Comparison of ENCODE assay signal across 10 cellular contexts in the genomic region with DNA sequence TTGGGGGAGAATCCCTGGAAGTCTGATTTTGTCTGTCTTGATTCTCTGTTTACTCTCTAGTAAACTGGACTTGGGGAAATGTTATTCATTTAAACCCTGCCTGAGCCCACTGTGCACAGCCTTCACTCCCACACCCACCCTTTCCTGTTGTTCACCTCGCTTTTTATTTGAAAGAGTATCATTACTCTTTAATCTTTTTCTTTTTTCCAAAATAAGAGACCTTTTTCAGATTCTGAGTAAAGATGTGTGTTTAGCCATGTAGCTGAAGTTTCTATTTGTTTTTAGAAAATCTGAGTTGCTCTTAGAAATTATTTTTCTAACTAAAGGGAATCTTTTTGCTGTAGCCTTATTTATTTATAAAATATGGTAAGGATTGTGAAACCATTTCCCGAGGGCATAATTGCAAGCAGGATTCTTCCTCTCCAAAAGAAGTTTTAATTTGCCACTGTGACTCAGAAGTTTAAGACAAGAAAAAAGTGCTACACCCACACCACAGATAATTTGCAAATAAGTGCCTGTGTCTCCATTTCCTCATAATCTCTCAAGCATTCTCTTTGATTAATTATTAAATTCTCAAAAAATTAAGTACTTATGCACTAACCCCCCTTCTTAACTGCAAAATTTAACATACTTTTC. TPM values are rescaled to one million over a fixed set of nuclear protein-coding genes. Genes with fewer than 3 reads are reported as not detected.
A peak's percentile ranks its signal among the peaks of the same experiment; 100 is the strongest.
DNase-seq lines count a peak whose midpoint lies in the region; ATAC-seq and TF ChIP-seq lines count a peak whose summit lies in the region.
"Had no signal": no experiment of that assay in that cellular context is flagged by ENCODE, and none has a peak within 500 bp of the region (broad histone marks: within the 10 kb centered on the region; RNA-seq: fewer than 3 reads in every experiment).

No MANE protein-coding gene starts in this region.

- H4K20me1 ChIP-seq in OCI-LY7 (ENCODE audit: insufficient read depth, low read length) = no peaks in the 10 kb centered on the region

- peaks cover 6% of the 10 kb centered on the region for H3K36me3 ChIP-seq in effector memory CD4-positive, alpha-beta T cell (ENCODE audit: control insufficient read depth, insufficient read depth, low read length)
- no peaks in the 10 kb centered on the region for H3K36me3 ChIP-seq in BE2C
- peaks cover 27% of the 10 kb centered on the region for H3K36me3 ChIP-seq in OCI-LY7 (ENCODE audit: insufficient read depth, low read length)

- CTCF ChIA-PET in OCI-LY7 (lab: Charles Lee; ENCODE audit: unreplicated experiment) = no interaction called here

- no peak overlapping the region for H2AFZ ChIP-seq in OCI-LY7 (ENCODE audit: low read length)

- peak overlapping the region; percentile 50 for H3K27ac ChIP-seq in effector memory CD4-positive, alpha-beta T cell (ENCODE audit: insufficient read depth, low read length, poor library complexity, severe bottlenecking)
- no peak overlapping the region for H3K27ac ChIP-seq in OCI-LY7 (ENCODE audit: low read depth, low read length, poor library complexity, severe bottlenecking)

- H3K9me2 ChIP-seq in OCI-LY7 (ENCODE audit: insufficient read depth, low read length) = no peaks in the 10 kb centered on the region
- H3K9me2 ChIP-seq: SK-N-SH had no signal

- H3K4me3 ChIP-seq in effector memory CD4-positive, alpha-beta T cell (ENCODE audit: insufficient read depth, low read depth, low read length, poor library complexity, severe bottlenecking) = no peak overlapping the region
- no peak overlapping the region for H3K4me3 ChIP-seq in BE2C (ENCODE audit: low read depth, low read length)
- H3K4me3 ChIP-seq in OCI-LY7 (ENCODE audit: low read depth, low read length, poor library complexity, severe bottlenecking) = no peak overlapping the region

- POLR2A ChIA-PET in OCI-LY7 (lab: Charles Lee) = no interaction called here

- peak; percentile 62 for ATAC-seq in sciatic nerve
- no peak for ATAC-seq in GM18517 (IDR thresholded peaks at IDR 0.05; ENCODE audit: unreplicated experiment)

- H3K79me2 ChIP-seq in OCI-LY7 (ENCODE audit: insufficient read depth, low read depth, low read length) = no peaks in the 10 kb centered on the region

- no peaks in the 10 kb centered on the region for H3K9me3 ChIP-seq in effector memory CD4-positive, alpha-beta T cell (ENCODE audit: control insufficient read depth, low read length)
- H3K9me3 ChIP-seq in BE2C = no peaks in the 10 kb centered on the region
- H3K9me3 ChIP-seq in OCI-LY7 (ENCODE audit: low read length) = peaks cover 1% of the 10 kb centered on the region; the same call in 1 of the 2 replicates
- H3K9me3 ChIP-seq: SK-N-SH had no signal

- H3K4me2 ChIP-seq in OCI-LY7 (ENCODE audit: low read length) = no peak overlapping the region
- H3K4me2 ChIP-seq: SK-N-SH had no signal

- H3K27me3 ChIP-seq in effector memory CD4-positive, alpha-beta T cell (replicated peaks; ENCODE audit: control insufficient read depth, insufficient read depth, low read length, poor library complexity, severe bottlenecking) = no peaks in the 10 kb centered on the region
- H3K27me3 ChIP-seq in BE2C = no peaks in the 10 kb centered on the region

- BruUV-seq in OCI-LY7 (replicated peaks; lab: Mats Ljungman, UMichigan) = no TSS peak

- intact Hi-C loops in sciatic nerve (cut with DNase I) (no loop called here), OCI-LY7 (cut with micrococcal nuclease; ENCODE audit: unreplicated experiment) (no loop called here)

- H3K4me1 ChIP-seq in effector memory CD4-positive, alpha-beta T cell (ENCODE audit: control insufficient read depth, insufficient read depth, low read length, poor library complexity, severe bottlenecking) = peaks cover 8% of the 10 kb centered on the region
- H3K4me1 ChIP-seq in BE2C (peaks cover 4% of the 10 kb centered on the region), OCI-LY7 (ENCODE audit: insufficient read depth, low read length, poor library complexity, severe bottlenecking) (peaks cover 14% of the 10 kb centered on the region)

- peak; percentile 13 for DNase-seq in GF-D8 (lab: John Stamatoyannopoulos, UW)
- peak; percentile 81 for DNase-seq in RPMI7951 (ENCODE audit: low read depth)
- DNase-seq in effector memory CD4-positive, alpha-beta T cell = no peak
- DNase-seq in sciatic nerve (ENCODE audit: low spot score) = no peak
- no peak for DNase-seq in BE2C
- no peak for DNase-seq in globus pallidus (ENCODE audit: low spot score)
- DNase-seq in OCI-LY7 (ENCODE audit: low spot score) = no peak
- DNase-seq: hypothalamus, SK-N-SH had no signal

- no peak for TF ChIP-seq CTCF in BE2C (IDR thresholded peaks at IDR 0.05; ENCODE audit: low read depth, low read length)
- TF ChIP-seq CTCF in OCI-LY7 (conservative IDR thresholded peaks at IDR 0.05; ENCODE audit: low read length) = no peak

RNA-seq across cellular contexts. Expression of a gene that starts 43.4 kb away (rescaled TPM):
- 14.5 and 16.1 TPM in 2 replicates for total RNA-seq in RPMI7951 (2014; rRNA removed; shearing (Covaris generic))
- total RNA-seq in sciatic nerve (49.3 TPM), OCI-LY7 (2022) (21.7 and 27.8 TPM in 2 replicates)
- polyA plus RNA-seq in BE2C (2012; ENCODE audit: insufficient read depth, insufficient read length, low read depth) = 2.1 TPM
- 11.0 and 13.0 TPM in 2 replicates for total RNA-seq in OCI-LY7 (2014; rRNA removed; shearing (Covaris generic))

Comparison
In these comparisons a context has a peak if more than half of its experiments do, and no peak if none do; other contexts are left out.
1. DNase-seq: peak in GF-D8 (single experiment) and RPMI7951 (single experiment); none in effector memory CD4-positive, alpha-beta T cell (0 of 3), sciatic nerve (single experiment), BE2C (single experiment), globus pallidus (single experiment) and OCI-LY7 (single experiment).